Comparison of ENCODE assay signal across 7 cellular contexts in genomic region chr3:187679638-187680396, GRCh38. TPM values are rescaled to one million over a fixed set of nuclear protein-coding genes. Genes with fewer than 3 reads are reported as not detected.
DNase-seq lines count a peak whose midpoint lies in the region; ATAC-seq, FAIRE-seq and TF ChIP-seq lines count a peak whose summit lies in the region.

No MANE protein-coding gene starts in this region.

- H2BK5ac ChIP-seq in mesenchymal stem cell (ENCODE audit: low read depth, low read length, poor library complexity, severe bottlenecking), result no peak overlapping the region

- no peak overlapping the region for H4K8ac ChIP-seq in mesenchymal stem cell (ENCODE audit: low read length)

- no peak overlapping the region for H3K14ac ChIP-seq in mesenchymal stem cell (ENCODE audit: low read length in 2 of 2)

- peak overlapping the region; percentile 4 for H3K9ac ChIP-seq in mesenchymal stem cell (ENCODE audit: low read length)

- H3K18ac ChIP-seq in mesenchymal stem cell (ENCODE audit: low read depth in 1 of 2, low read length in 2 of 2), result no peak overlapping the region

- no peak overlapping the region for H2BK15ac ChIP-seq in mesenchymal stem cell (ENCODE audit: low read depth, poor library complexity, severe bottlenecking)

- no peak for TF ChIP-seq POLR2A in GM12891 (IDR thresholded peaks at IDR 0.05; ENCODE audit: low read depth, low read length)

- no peak overlapping the region for H3K4me3 ChIP-seq in effector memory CD4-positive, alpha-beta T cell (ENCODE audit: insufficient read depth, low read depth, low read length, poor library complexity, severe bottlenecking)
- H3K4me3 ChIP-seq in mesenchymal stem cell (ENCODE audit: insufficient read depth in 1 of 2, low read depth in 1 of 2, low read length in 2 of 2), result no peak overlapping the region

- no peak overlapping the region for H2BK120ac ChIP-seq in mesenchymal stem cell (ENCODE audit: low read depth, low read length)

- no peaks in the 10 kb centered on the region for H3K79me1 ChIP-seq in mesenchymal stem cell (replicated peaks; ENCODE audit: low read length, poor library complexity, severe bottlenecking)

- ATAC-seq in HG03432 (IDR thresholded peaks at IDR 0.05; ENCODE audit: unreplicated experiment), result peak; percentile 79

- DNase-seq in GM12891 (ENCODE audit: insufficient read length, low spot score) (peak; percentile 41), NCI-H69 (lab: John Stamatoyannopoulos, UW) (peak; percentile 59), mesenchymal stem cell (peak; percentile 75)
- peak; percentile 77 to 82 for DNase-seq in activated CD4-positive, alpha-beta T cell treated with anti-CD3 and anti-CD28 coated beads, Interleukin-2, amount 50 U/mL, for 48 hours
- DNase-seq in effector memory CD4-positive, alpha-beta T cell, result peak; percentile 28 to 38 (median 30)
- DNase-seq in stimulated activated CD8-positive, alpha-beta memory T cell treated with anti-CD3 and anti-CD28 coated beads, Interleukin-2, amount 100 ng/mL, for 1 hour (ENCODE audit: low read depth in 2 of 2), result peak; percentile 27 to 43

- H2AK5ac ChIP-seq in mesenchymal stem cell (ENCODE audit: low read length, severe bottlenecking), result no peak overlapping the region

- H2BK12ac ChIP-seq in mesenchymal stem cell (ENCODE audit: low read length in 2 of 2), result no peak overlapping the region

- H3K4ac ChIP-seq in mesenchymal stem cell (ENCODE audit: low read depth in 1 of 2, low read length in 2 of 2), result no peak overlapping the region

- WGBS in mesenchymal stem cell, result 34% methylated on average over 5 of the region's 7 CpGs

- H3K36me3 ChIP-seq in effector memory CD4-positive, alpha-beta T cell (ENCODE audit: control insufficient read depth, insufficient read depth, low read length), result no peaks in the 10 kb centered on the region
- H3K36me3 ChIP-seq in mesenchymal stem cell (ENCODE audit: control insufficient read depth in 1 of 2, insufficient read depth in 2 of 2, low read depth in 1 of 2, low read length in 2 of 2), result no peaks in the 10 kb centered on the region

- no peaks in the 10 kb centered on the region for H3K9me3 ChIP-seq in effector memory CD4-positive, alpha-beta T cell (ENCODE audit: control insufficient read depth, low read length)
- peaks cover 3% of the 10 kb centered on the region for H3K9me3 ChIP-seq in mesenchymal stem cell (ENCODE audit: control insufficient read depth, low read length)

- H4K91ac ChIP-seq in mesenchymal stem cell (ENCODE audit: low read length), result no peak overlapping the region

- H3K4me2 ChIP-seq in mesenchymal stem cell (ENCODE audit: low read length, poor library complexity, severe bottlenecking), result no peak overlapping the region

- H2AFZ ChIP-seq in mesenchymal stem cell (ENCODE audit: low read depth, low read length), result no peak overlapping the region

- H3K27me3 ChIP-seq in effector memory CD4-positive, alpha-beta T cell (replicated peaks; ENCODE audit: control insufficient read depth, insufficient read depth, low read length, poor library complexity, severe bottlenecking), result no peaks in the 10 kb centered on the region
- H3K27me3 ChIP-seq in mesenchymal stem cell (ENCODE audit: control insufficient read depth in 1 of 2, insufficient read depth in 1 of 2, low read length in 2 of 2), result peaks cover 0 to 8% of the 10 kb centered on the region in 2 experiments

- H3K27ac ChIP-seq in effector memory CD4-positive, alpha-beta T cell (ENCODE audit: insufficient read depth, low read length, poor library complexity, severe bottlenecking), result no peak overlapping the region
- no peak overlapping the region for H3K27ac ChIP-seq in mesenchymal stem cell (ENCODE audit: low read length, poor library complexity, severe bottlenecking)

- FAIRE-seq in GM12891 (lab: Jason Lieb, UNC), result no peak

- H3K23ac ChIP-seq in mesenchymal stem cell (ENCODE audit: low read length in 2 of 2), result no peak overlapping the region

- H3K4me1 ChIP-seq in effector memory CD4-positive, alpha-beta T cell (ENCODE audit: control insufficient read depth, insufficient read depth, low read length, poor library complexity, severe bottlenecking), result no peaks in the 10 kb centered on the region
- H3K4me1 ChIP-seq in mesenchymal stem cell (ENCODE audit: control insufficient read depth, insufficient read depth, low read depth, low read length), result no peaks in the 10 kb centered on the region

TF ChIP-seq in GM12891, 5 proteins besides CTCF, POLR2A, EP300 and RAD21:
- TF ChIP-seq SPI1 (IDR thresholded peaks at IDR 0.05; ENCODE audit: low read depth, low read length), result no peak
- no peak for TF ChIP-seq POLR2AphosphoS5 (IDR thresholded peaks at IDR 0.05; ENCODE audit: low read depth, low read length)
- peak; percentile 7 for TF ChIP-seq PAX5 (IDR thresholded peaks at IDR 0.05; ENCODE audit: insufficient read depth, low read length, severe bottlenecking)
- no peak for TF ChIP-seq TAF1 (IDR thresholded peaks at IDR 0.05; ENCODE audit: low read depth, low read length)
- no peak for TF ChIP-seq POU2F2 (IDR thresholded peaks at IDR 0.05; ENCODE audit: low read depth, low read length)
TF ChIP-seq in GM12891: peak in this region for 1.

RNA-seq across cellular contexts. Expression of gene SST, which starts 9.6 kb away (rescaled TPM):
- polyA plus RNA-seq in GM12891 (2012; ENCODE audit: low read depth, missing spikeins), result not detected
- not detected for polyA plus RNA-seq in mesenchymal stem cell (2013, experiment 1 of 2)
- not detected for polyA plus RNA-seq in mesenchymal stem cell (2013, experiment 2 of 2)

RNA-seq across cellular contexts. Expression of gene RTP2, which starts 22.5 kb away (rescaled TPM):
- not detected for polyA plus RNA-seq in GM12891 (2012; ENCODE audit: low read depth, missing spikeins)
- not detected for polyA plus RNA-seq in mesenchymal stem cell (2013, experiment 1 of 2)
- not detected for polyA plus RNA-seq in mesenchymal stem cell (2013, experiment 2 of 2)
